10 cellular contexts compared by ENCODE assay signal in genomic region chr1:237677979-237678378, GRCh38.
DNase-seq lines count a peak whose midpoint lies in the region; ATAC-seq, FAIRE-seq and TF ChIP-seq lines count a peak whose summit lies in the region.
"Had no signal": no experiment of that assay in that cellular context is flagged by ENCODE, and none has a peak within 500 bp of the region (broad histone marks: within the 10 kb centered on the region; RNA-seq: fewer than 3 reads in every experiment).

No MANE protein-coding gene starts in this region.

- DNase-seq in D721Med (ENCODE audit: insufficient read length, low spot score): no peak
- no peak for DNase-seq in LNCaP clone FGC (ENCODE audit: low read depth)
- DNase-seq in brain microvascular endothelial cell: peak; percentile 40
- DNase-seq in myocyte (ENCODE audit: low read depth): peak; percentile 4
- DNase-seq in stimulated activated CD4-positive, alpha-beta T cell treated with anti-CD3 and anti-CD28 coated beads, Interleukin-2, amount 100 ng/mL, for 48 hours: no peak
- no peak for DNase-seq in posterior cingulate gyrus
- DNase-seq: gastrocnemius medialis had no signal

- FAIRE-seq in D721Med (lab: Jason Lieb, UNC): peak; percentile 96

- intact Hi-C loops in posterior cingulate gyrus (cut with DNase I): no loop called here

- H3K27me3 ChIP-seq in brain microvascular endothelial cell (replicated peaks): no peaks in the 10 kb centered on the region
- H3K27me3 ChIP-seq: gastrocnemius medialis had no signal

- TF ChIP-seq CTCF in D721Med (IDR thresholded peaks at IDR 0.05; ENCODE audit: insufficient read depth, missing control alignments) (peak; percentile 27), LNCaP clone FGC (IDR thresholded peaks at IDR 0.05; ENCODE audit: control insufficient read depth, extremely low read depth, insufficient read depth) (peak; percentile 64), brain microvascular endothelial cell (IDR thresholded peaks at IDR 0.05; ENCODE audit: low read depth, low read length, missing control alignments) (no peak)

- ATAC-seq in GM21786 (IDR thresholded peaks at IDR 0.05; ENCODE audit: unreplicated experiment) (no peak), HG03439 (IDR thresholded peaks at IDR 0.05; ENCODE audit: unreplicated experiment) (no peak)
- ATAC-seq: gastrocnemius medialis had no signal

- H3K36me3 ChIP-seq in brain microvascular endothelial cell (replicated peaks): no peaks in the 10 kb centered on the region
- H3K36me3 ChIP-seq: gastrocnemius medialis, thoracic aorta had no signal

- in situ Hi-C loops in brain microvascular endothelial cell (cut with HindIII; ENCODE audit: low pct_ligation_motif_present, low sequenced_read_pairs): no loop called here

- H3K27ac ChIP-seq in brain microvascular endothelial cell: no peak overlapping the region
- H3K27ac ChIP-seq: gastrocnemius medialis, thoracic aorta had no signal

- H3K4me3 ChIP-seq in LNCaP clone FGC (ENCODE audit: low read depth, low read length) (no peak overlapping the region), brain microvascular endothelial cell (ENCODE audit: low read depth, low read length) (no peak overlapping the region)
- H3K4me3 ChIP-seq: gastrocnemius medialis, thoracic aorta had no signal

Comparison
In these comparisons a context has a peak if more than half of its experiments do, and no peak if none do; other contexts are left out.
1. DNase-seq: peak in brain microvascular endothelial cell (single experiment) and myocyte (single experiment); none in D721Med (single experiment), LNCaP clone FGC (single experiment), stimulated activated CD4-positive, alpha-beta T cell treated with anti-CD3 and anti-CD28 coated beads, Interleukin-2, amount 100 ng/mL, for 48 hours (0 of 2) and posterior cingulate gyrus (0 of 10).